2 cellular contexts compared by ENCODE assay signal in the genomic region with DNA sequence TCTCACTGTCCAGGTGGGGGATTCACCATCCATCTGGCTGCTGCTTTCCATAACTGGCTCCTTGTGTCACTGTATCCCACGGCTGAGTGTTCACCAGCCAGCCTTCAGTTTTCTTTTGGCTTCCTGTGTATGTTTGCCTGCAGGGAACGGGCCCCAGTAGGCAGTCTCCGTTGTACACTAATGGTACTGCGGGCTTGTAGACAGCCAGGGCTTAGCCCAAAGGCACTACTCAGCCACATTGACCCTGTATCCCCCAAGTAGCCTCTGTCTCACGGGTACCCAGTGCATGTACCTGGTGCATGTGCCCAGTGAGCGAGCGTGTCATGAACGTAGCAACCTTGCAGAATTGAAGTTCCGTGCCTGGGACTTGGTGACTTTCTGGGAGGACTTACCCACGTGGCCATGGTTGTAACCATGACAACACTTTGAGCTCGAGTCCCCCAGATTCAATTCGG.
TF ChIP-seq lines count a peak whose summit lies in the region.

No MANE protein-coding gene starts in this region.

TF ChIP-seq in A549, 52 proteins besides CTCF, POLR2A, EP300 and RAD21:
- TF ChIP-seq, protein P1, sequence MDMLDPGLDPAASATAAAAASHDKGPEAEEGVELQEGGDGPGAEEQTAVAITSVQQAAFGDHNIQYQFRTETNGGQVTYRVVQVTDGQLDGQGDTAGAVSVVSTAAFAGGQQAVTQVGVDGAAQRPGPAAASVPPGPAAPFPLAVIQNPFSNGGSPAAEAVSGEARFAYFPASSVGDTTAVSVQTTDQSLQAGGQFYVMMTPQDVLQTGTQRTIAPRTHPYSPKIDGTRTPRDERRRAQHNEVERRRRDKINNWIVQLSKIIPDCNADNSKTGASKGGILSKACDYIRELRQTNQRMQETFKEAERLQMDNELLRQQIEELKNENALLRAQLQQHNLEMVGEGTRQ (IDR thresholded peaks at IDR 0.05), result peak; percentile 55; the same call in 1 of the 2 replicates
- TF ChIP-seq, protein P2, sequence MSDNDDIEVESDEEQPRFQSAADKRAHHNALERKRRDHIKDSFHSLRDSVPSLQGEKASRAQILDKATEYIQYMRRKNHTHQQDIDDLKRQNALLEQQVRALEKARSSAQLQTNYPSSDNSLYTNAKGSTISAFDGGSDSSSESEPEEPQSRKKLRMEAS (IDR thresholded peaks at IDR 0.05), result peak; percentile 61
- peak in 1 of 2 experiments; percentile 18; a peak in 1 of 5 replicates for TF ChIP-seq JUN (IDR thresholded peaks at IDR 0.05)
- TF ChIP-seq, protein P3, sequence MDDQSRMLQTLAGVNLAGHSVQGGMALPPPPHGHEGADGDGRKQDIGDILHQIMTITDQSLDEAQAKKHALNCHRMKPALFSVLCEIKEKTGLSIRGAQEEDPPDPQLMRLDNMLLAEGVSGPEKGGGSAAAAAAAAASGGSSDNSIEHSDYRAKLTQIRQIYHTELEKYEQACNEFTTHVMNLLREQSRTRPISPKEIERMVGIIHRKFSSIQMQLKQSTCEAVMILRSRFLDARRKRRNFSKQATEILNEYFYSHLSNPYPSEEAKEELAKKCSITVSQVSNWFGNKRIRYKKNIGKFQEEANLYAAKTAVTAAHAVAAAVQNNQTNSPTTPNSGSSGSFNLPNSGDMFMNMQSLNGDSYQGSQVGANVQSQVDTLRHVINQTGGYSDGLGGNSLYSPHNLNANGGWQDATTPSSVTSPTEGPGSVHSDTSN (IDR thresholded peaks at IDR 0.05), result no peak

TF ChIP-seq in GM12878, 131 proteins besides CTCF, POLR2A, EP300 and RAD21:
- TF ChIP-seq, protein P4, sequence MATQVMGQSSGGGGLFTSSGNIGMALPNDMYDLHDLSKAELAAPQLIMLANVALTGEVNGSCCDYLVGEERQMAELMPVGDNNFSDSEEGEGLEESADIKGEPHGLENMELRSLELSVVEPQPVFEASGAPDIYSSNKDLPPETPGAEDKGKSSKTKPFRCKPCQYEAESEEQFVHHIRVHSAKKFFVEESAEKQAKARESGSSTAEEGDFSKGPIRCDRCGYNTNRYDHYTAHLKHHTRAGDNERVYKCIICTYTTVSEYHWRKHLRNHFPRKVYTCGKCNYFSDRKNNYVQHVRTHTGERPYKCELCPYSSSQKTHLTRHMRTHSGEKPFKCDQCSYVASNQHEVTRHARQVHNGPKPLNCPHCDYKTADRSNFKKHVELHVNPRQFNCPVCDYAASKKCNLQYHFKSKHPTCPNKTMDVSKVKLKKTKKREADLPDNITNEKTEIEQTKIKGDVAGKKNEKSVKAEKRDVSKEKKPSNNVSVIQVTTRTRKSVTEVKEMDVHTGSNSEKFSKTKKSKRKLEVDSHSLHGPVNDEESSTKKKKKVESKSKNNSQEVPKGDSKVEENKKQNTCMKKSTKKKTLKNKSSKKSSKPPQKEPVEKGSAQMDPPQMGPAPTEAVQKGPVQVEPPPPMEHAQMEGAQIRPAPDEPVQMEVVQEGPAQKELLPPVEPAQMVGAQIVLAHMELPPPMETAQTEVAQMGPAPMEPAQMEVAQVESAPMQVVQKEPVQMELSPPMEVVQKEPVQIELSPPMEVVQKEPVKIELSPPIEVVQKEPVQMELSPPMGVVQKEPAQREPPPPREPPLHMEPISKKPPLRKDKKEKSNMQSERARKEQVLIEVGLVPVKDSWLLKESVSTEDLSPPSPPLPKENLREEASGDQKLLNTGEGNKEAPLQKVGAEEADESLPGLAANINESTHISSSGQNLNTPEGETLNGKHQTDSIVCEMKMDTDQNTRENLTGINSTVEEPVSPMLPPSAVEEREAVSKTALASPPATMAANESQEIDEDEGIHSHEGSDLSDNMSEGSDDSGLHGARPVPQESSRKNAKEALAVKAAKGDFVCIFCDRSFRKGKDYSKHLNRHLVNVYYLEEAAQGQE (IDR thresholded peaks at IDR 0.05; ENCODE audit: low read depth, low read length), result no peak
- TF ChIP-seq, protein P5, sequence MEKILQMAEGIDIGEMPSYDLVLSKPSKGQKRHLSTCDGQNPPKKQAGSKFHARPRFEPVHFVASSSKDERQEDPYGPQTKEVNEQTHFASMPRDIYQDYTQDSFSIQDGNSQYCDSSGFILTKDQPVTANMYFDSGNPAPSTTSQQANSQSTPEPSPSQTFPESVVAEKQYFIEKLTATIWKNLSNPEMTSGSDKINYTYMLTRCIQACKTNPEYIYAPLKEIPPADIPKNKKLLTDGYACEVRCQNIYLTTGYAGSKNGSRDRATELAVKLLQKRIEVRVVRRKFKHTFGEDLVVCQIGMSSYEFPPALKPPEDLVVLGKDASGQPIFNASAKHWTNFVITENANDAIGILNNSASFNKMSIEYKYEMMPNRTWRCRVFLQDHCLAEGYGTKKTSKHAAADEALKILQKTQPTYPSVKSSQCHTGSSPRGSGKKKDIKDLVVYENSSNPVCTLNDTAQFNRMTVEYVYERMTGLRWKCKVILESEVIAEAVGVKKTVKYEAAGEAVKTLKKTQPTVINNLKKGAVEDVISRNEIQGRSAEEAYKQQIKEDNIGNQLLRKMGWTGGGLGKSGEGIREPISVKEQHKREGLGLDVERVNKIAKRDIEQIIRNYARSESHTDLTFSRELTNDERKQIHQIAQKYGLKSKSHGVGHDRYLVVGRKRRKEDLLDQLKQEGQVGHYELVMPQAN (conservative IDR thresholded peaks at IDR 0.05), result peak; percentile 53; the same call in 1 of the 2 replicates
- TF ChIP-seq BMI1 (IDR thresholded peaks at IDR 0.05; ENCODE audit: borderline replicate concordance) (peak; percentile 90), ZSCAN29 (IDR thresholded peaks at IDR 0.05) (0 out of 2 replicates have a peak, but pooled peaks have one; percentile 39)
TF ChIP-seq in GM12878: peak in this region for 3.
